12 cellular contexts compared by ENCODE assay signal in the genomic region with DNA sequence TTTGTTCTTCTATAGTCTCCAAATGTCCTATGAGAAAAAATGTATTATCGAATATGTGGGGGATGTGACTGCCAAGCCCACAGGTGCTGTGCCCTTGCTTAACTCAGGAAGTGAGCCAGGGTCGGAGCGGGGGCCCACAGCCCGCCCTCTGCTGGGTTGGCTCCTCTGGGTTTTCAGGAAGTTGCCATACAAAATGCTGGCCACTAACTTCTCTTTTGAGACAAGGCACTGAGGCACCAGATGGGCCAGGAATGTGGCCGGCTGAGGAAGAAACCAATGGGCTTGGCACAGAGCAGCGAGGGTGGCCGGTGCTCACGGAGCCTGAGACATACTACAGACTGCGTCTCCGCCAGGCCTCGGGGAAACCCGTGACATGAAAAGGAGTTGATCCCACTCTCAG. TPM values are rescaled to one million over a fixed set of nuclear protein-coding genes. Genes with fewer than 3 reads are reported as not detected.
DNase-seq lines count a peak whose midpoint lies in the region; ATAC-seq and TF ChIP-seq lines count a peak whose summit lies in the region.
"Had no signal": no experiment of that assay in that cellular context is flagged by ENCODE, and none has a peak within 500 bp of the region (broad histone marks: within the 10 kb centered on the region; RNA-seq: fewer than 3 reads in every experiment).

No MANE protein-coding gene starts in this region.

- no peaks in the 10 kb centered on the region for H3K27me3 Mint-ChIP-seq in CD4-positive, alpha-beta memory T cell

- CTCF ChIA-PET in CD4-positive, alpha-beta memory T cell (lab: Charles Lee; ENCODE audit: partially characterized antibody), result interaction anchor here (2.4 to 12.2 kb wide), 5 partner anchors 11 to 37 kb away, joined by 5 to 120 read pairs (median 50); no protein-coding TSS in a partner anchor
- CTCF ChIA-PET in RWPE1 (lab: Yijun Ruan, JAX), result interaction anchor here (1.2 kb wide), 1 partner anchor 11 kb away, joined by 3 read pairs; no protein-coding TSS in a partner anchor

- POLR2A ChIA-PET in CD4-positive, alpha-beta memory T cell (lab: Charles Lee; ENCODE audit: partially characterized antibody), result interaction anchor here (1.5 to 7.8 kb wide), 12 partner anchors 7 to 56 kb away, joined by 4 to 85 read pairs (median 10); no protein-coding TSS in a partner anchor
- POLR2A ChIA-PET in RWPE1 (lab: Yijun Ruan, JAX; ENCODE audit: low non-redundant PET), result no interaction called here

- H3K4me1 ChIP-seq in CD4-positive, alpha-beta memory T cell (ENCODE audit: insufficient read depth, low read length), result peaks cover 96% of the 10 kb centered on the region

- H3K9me3 ChIP-seq in CD4-positive, alpha-beta memory T cell (ENCODE audit: control insufficient read depth in 1 of 2, low read length in 2 of 2), result no peaks in the 10 kb centered on the region

- no peaks in the 10 kb centered on the region for H3K27me3 ChIP-seq in CD4-positive, alpha-beta memory T cell (ENCODE audit: insufficient read depth, low read length)

- TF ChIP-seq CTCF in RWPE1 (conservative IDR thresholded peaks at IDR 0.05; ENCODE audit: low read depth), result no peak

- no peak overlapping the region for H3K4me3 ChIP-seq in CD4-positive, alpha-beta memory T cell (ENCODE audit: low read length in 2 of 2)

- peak overlapping the region in 3 of 8 donors; percentile 25 to 52 (median 47) for H3K4me3 Mint-ChIP-seq in CD4-positive, alpha-beta memory T cell

- H3K27ac ChIP-seq in CD4-positive, alpha-beta memory T cell (ENCODE audit: low read depth, low read length), result peak overlapping the region; percentile 5
- H3K27ac ChIP-seq in RWPE1, result peak overlapping the region; percentile 4; the same call in 1 of the 2 replicates

- intact Hi-C loops in CD4-positive, alpha-beta memory T cell (cut with micrococcal nuclease), result no loop called here
- intact Hi-C loops in Right ventricle myocardium superior (cut with DNase I), result loop anchor here (10.0 kb wide), 1 partner anchor 50 kb away; no protein-coding TSS in a partner anchor

- ATAC-seq in Right ventricle myocardium superior (ENCODE audit: poor library complexity) (peak; percentile 47), HG02870 (IDR thresholded peaks at IDR 0.05; ENCODE audit: unreplicated experiment) (no peak)
- ATAC-seq: SK-N-SH treated with all-trans-retinoic acid at 6 μM for 48 hours had no signal

- H3K36me3 Mint-ChIP-seq in CD4-positive, alpha-beta memory T cell, result peaks cover 35 to 49% of the 10 kb centered on the region in 2 donors

- H3K4me1 Mint-ChIP-seq in CD4-positive, alpha-beta memory T cell, result peaks cover 67 to 99% (median 85%) of the 10 kb centered on the region in 4 donors

- H3K9me3 Mint-ChIP-seq in CD4-positive, alpha-beta memory T cell, result no peaks in the 10 kb centered on the region

- H3K36me3 ChIP-seq in CD4-positive, alpha-beta memory T cell (ENCODE audit: insufficient read depth, low read length), result peaks cover 20% of the 10 kb centered on the region

- H3K27ac Mint-ChIP-seq in CD4-positive, alpha-beta memory T cell, result peak overlapping the region; percentile 20 to 87 (median 58)

- peak in 1 of 5 donors; percentile 23 for DNase-seq in CD4-positive, alpha-beta memory T cell
- no peak for DNase-seq in RWPE1 (ENCODE audit: low spot score)
- peak; percentile 77 for DNase-seq in Right ventricle myocardium superior
- peak; percentile 83 for DNase-seq in pons (ENCODE audit: low spot score)
- DNase-seq in glomerular visceral epithelial cell (ENCODE audit: extremely low spot score), result no peak
- no peak for DNase-seq in dedifferentiated amniotic fluid mesenchymal stem cell (ENCODE audit: extremely low spot score)
- no peak for DNase-seq in NCI-H2196 treated with DMSO at 0.1 percent for 48 hours (lab: John Stamatoyannopoulos, UW; ENCODE audit: unreplicated experiment)
- DNase-seq: DMS153; NCI-H1105; stimulated activated CD8-positive, alpha-beta memory T cell treated with anti-CD3 and anti-CD28 coated beads, Interleukin-4, amount 100 ng/mL, for 48 hours had no signal

RNA-seq across cellular contexts. Expression of gene FAM53B, which starts 58.9 kb away (rescaled TPM):
- total RNA-seq in CD4-positive, alpha-beta memory T cell, result 10 to 100 TPM; 57.3 to 60.7 TPM
- 10 to 100 TPM in 1 of 2 donors, 1 to 10 TPM in 1; 7.3 to 42.5 TPM for polyA plus RNA-seq in CD4-positive, alpha-beta memory T cell
- 38.1 TPM for total RNA-seq in Right ventricle myocardium superior

Comparison
In these comparisons a context has a peak if more than half of its experiments do, and no peak if none do; other contexts are left out.
1. DNase-seq: peak in Right ventricle myocardium superior (single experiment) and pons (single experiment); none in RWPE1 (single experiment), glomerular visceral epithelial cell (single experiment), dedifferentiated amniotic fluid mesenchymal stem cell (single experiment) and NCI-H2196 treated with DMSO at 0.1 percent for 48 hours (single experiment).